8 cellular contexts compared by ENCODE assay signal in the genomic region with DNA sequence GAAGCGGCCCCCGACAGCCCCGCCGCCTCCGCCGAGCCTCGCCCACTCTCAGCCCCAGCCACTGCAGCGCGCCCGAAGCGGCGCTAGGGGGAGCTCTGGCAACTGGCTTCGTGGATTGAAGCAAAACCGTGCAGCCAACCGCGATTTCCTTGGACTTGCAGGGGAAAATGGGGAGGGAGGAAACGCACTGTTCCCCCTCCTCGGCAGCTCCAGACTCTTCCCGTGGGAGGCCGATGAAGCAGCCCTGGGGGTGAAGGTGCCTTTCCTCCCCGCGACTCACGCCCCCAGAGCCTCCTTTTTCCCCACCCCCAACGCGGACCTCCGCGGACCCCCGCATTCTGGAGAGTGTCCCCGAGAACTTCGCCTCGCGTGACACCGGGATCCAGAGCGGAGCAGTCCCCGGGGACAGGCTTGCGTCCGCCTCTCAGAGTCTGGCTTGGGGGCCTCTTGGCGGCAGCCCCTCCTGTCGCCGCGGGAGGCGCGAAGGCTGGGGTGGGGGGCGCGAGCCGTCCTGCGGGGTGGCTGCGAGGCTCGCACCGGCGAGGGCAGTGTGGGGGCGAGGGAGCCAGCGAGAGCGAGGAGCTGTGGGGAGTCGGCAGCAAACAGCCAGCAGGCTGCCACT. TPM values are rescaled to one million over a fixed set of nuclear protein-coding genes. Genes with fewer than 3 reads are reported as not detected.
DNase-seq lines count a peak whose midpoint lies in the region; ATAC-seq and TF ChIP-seq lines count a peak whose summit lies in the region.

No MANE protein-coding gene starts in this region.

- TF ChIP-seq CTCF in AG09309 (IDR thresholded peaks at IDR 0.05; ENCODE audit: control insufficient read depth, insufficient read depth, low read depth, low read length, missing control alignments) (peak; percentile 92), right lobe of liver (IDR thresholded peaks at IDR 0.05) (peak; percentile 98)

- peak; percentile 22 for TF ChIP-seq POLR2A in right lobe of liver (IDR thresholded peaks at IDR 0.05)

- H3K4me1 Mint-ChIP-seq in activated CD4-positive, alpha-beta memory T cell treated with anti-CD3 and anti-CD28 coated beads for 36 hours (ENCODE audit: low read depth) = peaks cover 10% of the 10 kb centered on the region

- under 1% methylated on average over 25 of the region's 55 CpGs for WGBS in right lobe of liver (ENCODE audit: insufficient coverage, low coverage, low lambda C conversion rate, missing lambda C conversion rate)

- CTCF ChIA-PET in activated CD4-positive, alpha-beta memory T cell treated with anti-CD3 and anti-CD28 coated beads for 36 hours (lab: Charles Lee) = interaction anchor here (0.6 to 7.2 kb wide), 38 partner anchors 8 to 627 kb away, joined by 3 to 119 read pairs (median 4); partner anchors contain the start of genes C9orf50 and NTMT1

- H3K4me3 ChIP-seq in AG09309 (ENCODE audit: control insufficient read depth, low read depth, low read length) (peak overlapping the region; percentile 66), right lobe of liver (peak overlapping the region; percentile 55 to 99 (median 82))

- H3K27me3 Mint-ChIP-seq in activated CD4-positive, alpha-beta memory T cell treated with anti-CD3 and anti-CD28 coated beads for 36 hours = peaks cover 12% of the 10 kb centered on the region

- peak; percentile 49 to 54 (median 52) for ATAC-seq in right lobe of liver
- ATAC-seq in GM19397 (IDR thresholded peaks at IDR 0.05; ENCODE audit: unreplicated experiment) = no peak

- DNase-seq in AG09309 (ENCODE audit: low read depth) = peak; percentile 82
- peak; percentile 88 for DNase-seq in HCEC 1CT
- DNase-seq in NCI-H526 (lab: John Stamatoyannopoulos, UW) = peak; percentile 57 to 86
- DNase-seq in activated CD4-positive, alpha-beta memory T cell treated with anti-CD3 and anti-CD28 coated beads for 36 hours = peak; percentile 88
- peak; percentile 75 to 93 for DNase-seq in dermis microvascular lymphatic vessel endothelial cell (ENCODE audit: low read depth in 2 of 2)
- peak; percentile 89 to 92 (median 90) for DNase-seq in right lobe of liver
- peak; percentile 84 to 87 for DNase-seq in stimulated activated CD4-positive, alpha-beta T cell treated with anti-CD3 and anti-CD28 coated beads, Interleukin-2, amount 100 ng/mL, for 48 hours

- H3K27ac ChIP-seq in right lobe of liver = peak overlapping the region; percentile 87 to 99 (median 97)

- POLR2A ChIA-PET in activated CD4-positive, alpha-beta memory T cell treated with anti-CD3 and anti-CD28 coated beads for 36 hours (lab: Charles Lee) = interaction anchor here (0.8 to 1.4 kb wide), 5 partner anchors 28 to 450 kb away, joined by 3 to 5 read pairs (median 3); no protein-coding TSS in a partner anchor

- peaks cover 0 to 15% (median 0%) of the 10 kb centered on the region in 4 donors for H3K4me1 ChIP-seq in right lobe of liver

- H3K36me3 Mint-ChIP-seq in activated CD4-positive, alpha-beta memory T cell treated with anti-CD3 and anti-CD28 coated beads for 36 hours = no peaks in the 10 kb centered on the region

- peak overlapping the region; percentile 68 for H3K4me3 Mint-ChIP-seq in activated CD4-positive, alpha-beta memory T cell treated with anti-CD3 and anti-CD28 coated beads for 36 hours

- no peaks in the 10 kb centered on the region for H3K9me3 Mint-ChIP-seq in activated CD4-positive, alpha-beta memory T cell treated with anti-CD3 and anti-CD28 coated beads for 36 hours

- intact Hi-C loops in activated CD4-positive, alpha-beta memory T cell treated with anti-CD3 and anti-CD28 coated beads for 36 hours (cut with micrococcal nuclease) = loop anchor here (1.0 to 10.0 kb wide), 4 partner anchors 35 to 437 kb away; no protein-coding TSS in a partner anchor
- intact Hi-C loops in right lobe of liver (cut with DNase I) = loop anchor here (5.0 to 10.0 kb wide), 3 partner anchors 37 to 431 kb away; no protein-coding TSS in a partner anchor

- H3K9me3 ChIP-seq in right lobe of liver = no peaks in the 10 kb centered on the region

- no peaks in the 10 kb centered on the region for H3K27me3 ChIP-seq in right lobe of liver

- no peak overlapping the region for H3K27ac Mint-ChIP-seq in activated CD4-positive, alpha-beta memory T cell treated with anti-CD3 and anti-CD28 coated beads for 36 hours

- no peaks in the 10 kb centered on the region for H3K36me3 ChIP-seq in right lobe of liver

RNA-seq across cellular contexts. Expression of gene IER5L, which starts 3.8 kb away (rescaled TPM):
- 1 to 10 TPM; 1.3 to 1.5 TPM for total RNA-seq in activated CD4-positive, alpha-beta memory T cell treated with anti-CD3 and anti-CD28 coated beads for 36 hours
- total RNA-seq in dermis microvascular lymphatic vessel endothelial cell (11.2 and 22.8 TPM in 2 replicates), right lobe of liver (10 to 100 TPM in 3 of 6 experiments, 1 to 10 TPM in 3; 2.7 to 19.8 (median 7.8) TPM)
